1 cellular context compared by ENCODE assay signal in the genomic region with DNA sequence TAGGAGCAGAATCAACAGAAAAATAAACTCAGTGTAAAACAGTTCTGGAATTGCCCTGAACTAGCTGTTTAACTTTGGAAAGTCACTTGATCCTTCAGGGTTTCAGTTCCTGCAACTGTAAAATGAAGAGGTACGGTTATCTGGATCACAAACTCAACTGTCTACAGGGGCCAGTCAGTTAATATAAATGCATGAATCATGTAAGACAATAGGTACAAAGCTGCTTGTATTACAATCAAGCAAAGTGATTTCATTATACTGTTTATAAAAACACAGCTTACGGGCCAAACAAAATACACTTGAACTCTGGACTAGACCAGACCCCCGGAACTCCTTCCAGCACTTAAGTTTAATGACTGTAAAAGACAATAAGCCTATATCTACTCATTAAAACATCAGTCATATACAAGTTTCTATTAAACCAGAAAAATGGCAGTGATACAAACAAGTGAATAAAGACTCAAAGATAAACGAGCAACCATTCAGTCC.
TF ChIP-seq lines count a peak whose summit lies in the region.

No MANE protein-coding gene starts in this region.

TF ChIP-seq in WTC11, 78 proteins besides CTCF, POLR2A, EP300 and RAD21 (continued from another document):
- TF ChIP-seq, protein P1, sequence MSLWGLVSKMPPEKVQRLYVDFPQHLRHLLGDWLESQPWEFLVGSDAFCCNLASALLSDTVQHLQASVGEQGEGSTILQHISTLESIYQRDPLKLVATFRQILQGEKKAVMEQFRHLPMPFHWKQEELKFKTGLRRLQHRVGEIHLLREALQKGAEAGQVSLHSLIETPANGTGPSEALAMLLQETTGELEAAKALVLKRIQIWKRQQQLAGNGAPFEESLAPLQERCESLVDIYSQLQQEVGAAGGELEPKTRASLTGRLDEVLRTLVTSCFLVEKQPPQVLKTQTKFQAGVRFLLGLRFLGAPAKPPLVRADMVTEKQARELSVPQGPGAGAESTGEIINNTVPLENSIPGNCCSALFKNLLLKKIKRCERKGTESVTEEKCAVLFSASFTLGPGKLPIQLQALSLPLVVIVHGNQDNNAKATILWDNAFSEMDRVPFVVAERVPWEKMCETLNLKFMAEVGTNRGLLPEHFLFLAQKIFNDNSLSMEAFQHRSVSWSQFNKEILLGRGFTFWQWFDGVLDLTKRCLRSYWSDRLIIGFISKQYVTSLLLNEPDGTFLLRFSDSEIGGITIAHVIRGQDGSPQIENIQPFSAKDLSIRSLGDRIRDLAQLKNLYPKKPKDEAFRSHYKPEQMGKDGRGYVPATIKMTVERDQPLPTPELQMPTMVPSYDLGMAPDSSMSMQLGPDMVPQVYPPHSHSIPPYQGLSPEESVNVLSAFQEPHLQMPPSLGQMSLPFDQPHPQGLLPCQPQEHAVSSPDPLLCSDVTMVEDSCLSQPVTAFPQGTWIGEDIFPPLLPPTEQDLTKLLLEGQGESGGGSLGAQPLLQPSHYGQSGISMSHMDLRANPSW (CRISPR knock-in tag; conservative IDR thresholded peaks at IDR 0.05; ENCODE audit: low read depth): no peak
- TF ChIP-seq, protein P2, sequence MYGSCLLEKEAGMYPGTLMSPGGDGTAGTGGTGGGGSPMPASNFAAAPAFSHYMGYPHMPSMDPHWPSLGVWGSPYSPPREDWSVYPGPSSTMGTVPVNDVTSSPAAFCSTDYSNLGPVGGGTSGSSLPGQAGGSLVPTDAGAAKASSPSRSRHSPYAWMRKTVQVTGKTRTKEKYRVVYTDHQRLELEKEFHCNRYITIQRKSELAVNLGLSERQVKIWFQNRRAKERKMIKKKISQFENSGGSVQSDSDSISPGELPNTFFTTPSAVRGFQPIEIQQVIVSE (CRISPR knock-in tag; IDR thresholded peaks at IDR 0.05; ENCODE audit: borderline replicate concordance): no peak
- TF ChIP-seq FOXJ3 (CRISPR knock-in tag; IDR thresholded peaks at IDR 0.05; ENCODE audit: borderline replicate concordance): no peak
TF ChIP-seq in WTC11: peak in this region for 0.
